10 cellular contexts compared by ENCODE assay signal in the genomic region with DNA sequence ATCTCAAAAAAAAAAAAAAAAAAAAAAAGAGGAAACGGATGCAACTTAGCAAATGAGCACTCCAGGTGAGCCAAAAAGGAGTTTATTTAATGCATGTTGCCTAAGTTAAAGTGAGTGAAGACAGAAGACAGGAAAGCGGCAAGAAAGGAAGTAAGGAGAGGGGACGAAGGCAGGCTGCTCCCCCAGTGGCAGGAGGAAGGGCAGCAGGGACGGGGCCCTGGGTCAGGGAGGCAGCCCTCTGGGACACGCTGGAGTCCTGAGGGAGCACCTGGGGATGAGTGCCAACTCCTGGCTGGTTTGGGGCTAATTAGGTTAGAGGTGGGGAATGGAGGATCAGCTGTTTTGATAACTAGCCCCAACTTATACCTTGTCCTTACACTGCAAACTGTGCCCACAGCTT. TPM values are rescaled to one million over a fixed set of nuclear protein-coding genes. Genes with fewer than 3 reads are reported as not detected.
DNase-seq lines count a peak whose midpoint lies in the region; ATAC-seq and TF ChIP-seq lines count a peak whose summit lies in the region.
"Had no signal": no experiment of that assay in that cellular context is flagged by ENCODE, and none has a peak within 500 bp of the region (broad histone marks: within the 10 kb centered on the region; RNA-seq: fewer than 3 reads in every experiment).

No MANE protein-coding gene starts in this region.

- no peaks in the 10 kb centered on the region for H3K79me2 ChIP-seq in mesendoderm (ENCODE audit: control insufficient read depth, insufficient read depth, low read length)

- no peak overlapping the region for H3K4me3 ChIP-seq in GM06990 (replicated peaks; ENCODE audit: low read depth, low read length)
- no peak overlapping the region for H3K4me3 ChIP-seq in mesendoderm (ENCODE audit: low read length)
- H3K4me3 ChIP-seq: suprapubic skin had no signal

- H3K79me1 ChIP-seq in mesendoderm (ENCODE audit: low read length), result no peaks in the 10 kb centered on the region

- H3K36me3 ChIP-seq in GM06990 (ENCODE audit: control insufficient read depth, insufficient read depth, low read length) (no peaks in the 10 kb centered on the region), mesendoderm (ENCODE audit: control insufficient read depth, insufficient read depth, low read length) (no peaks in the 10 kb centered on the region)
- H3K36me3 ChIP-seq: suprapubic skin had no signal

- H3K9ac ChIP-seq in mesendoderm (ENCODE audit: low read length), result no peak overlapping the region

- no peak overlapping the region for H4K8ac ChIP-seq in mesendoderm (ENCODE audit: low read depth, low read length)

- in situ Hi-C loops in KBM-7 (cut with MboI; ENCODE audit: low pct_unique_long_range_greater_than_20kb, low sequenced_read_pairs), result no loop called here

- no CpG with 5 or more reads among the region's 5 CpGs for WGBS in mesendoderm (ENCODE audit: extremely low coverage, insufficient coverage, low lambda C conversion rate)

- no peak overlapping the region for H2AK5ac ChIP-seq in mesendoderm (ENCODE audit: low read length)

- no peak overlapping the region for H3K27ac ChIP-seq in VCaP
- no peak overlapping the region for H3K27ac ChIP-seq in mesendoderm (ENCODE audit: low read depth, low read length)
- H3K27ac ChIP-seq: suprapubic skin had no signal

- peak; percentile 14 for TF ChIP-seq CTCF in GM06990 (IDR thresholded peaks at IDR 0.05; ENCODE audit: insufficient read depth, low read length, poor library complexity, severe bottlenecking)
- 0 out of 2 replicates have a peak, but pooled peaks have one; percentile 11 for TF ChIP-seq CTCF in VCaP (conservative IDR thresholded peaks at IDR 0.05)

- no peak overlapping the region for H3K4me2 ChIP-seq in mesendoderm (ENCODE audit: low read length)

- no peak overlapping the region for H3K18ac ChIP-seq in mesendoderm (ENCODE audit: low read length)

- H2BK120ac ChIP-seq in mesendoderm (ENCODE audit: low read depth, low read length), result no peak overlapping the region

- H3K27me3 ChIP-seq in GM06990 (replicated peaks; ENCODE audit: control insufficient read depth, insufficient read depth, low read length) (no peaks in the 10 kb centered on the region; the same call in 1 of the 2 replicates), mesendoderm (ENCODE audit: insufficient read depth, low read length, poor library complexity) (no peaks in the 10 kb centered on the region)
- H3K27me3 ChIP-seq: suprapubic skin had no signal

- DNase-seq in GM06990 (ENCODE audit: extremely low read depth, insufficient read length) (no peak), KBM-7 (peak; percentile 67), mesendoderm (peak; percentile 24), medulla oblongata (ENCODE audit: extremely low spot score) (no peak)
- DNase-seq: NCI-H1048 had no signal

- H3K56ac ChIP-seq in mesendoderm (ENCODE audit: low read length), result no peak overlapping the region

- no peak overlapping the region for H2BK15ac ChIP-seq in mesendoderm (replicated peaks; ENCODE audit: low read depth)

- H2BK5ac ChIP-seq in mesendoderm (ENCODE audit: low read length), result no peak overlapping the region

- H3K4me1 ChIP-seq in mesendoderm (ENCODE audit: control insufficient read depth, low read depth, low read length), result no peaks in the 10 kb centered on the region
- H3K4me1 ChIP-seq: suprapubic skin had no signal

- H3K4ac ChIP-seq in mesendoderm (ENCODE audit: low read depth, low read length), result no peak overlapping the region

- ATAC-seq in GM21423 (IDR thresholded peaks at IDR 0.05; ENCODE audit: unreplicated experiment), result no peak
- no peak for ATAC-seq in HG02885 (IDR thresholded peaks at IDR 0.05; ENCODE audit: poor library complexity, unreplicated experiment)
- no peak for ATAC-seq in HG03139 (IDR thresholded peaks at IDR 0.05; ENCODE audit: unreplicated experiment)

- no peak overlapping the region for H4K5ac ChIP-seq in mesendoderm (ENCODE audit: low read length)

- no peak overlapping the region for H3K23ac ChIP-seq in mesendoderm (ENCODE audit: low read length)

RNA-seq across cellular contexts. Expression of a gene that starts 37.0 kb away (rescaled TPM):
- 13.0 TPM for polyA plus RNA-seq in mesendoderm (2013, experiment 1 of 2)
- polyA plus RNA-seq in mesendoderm (2013, experiment 2 of 2), result 12.6 TPM

RNA-seq across cellular contexts. Expression of a gene that starts 54.4 kb away (rescaled TPM):
- 10.4 TPM for polyA plus RNA-seq in mesendoderm (2013, experiment 1 of 2)
- polyA plus RNA-seq in mesendoderm (2013, experiment 2 of 2), result 10.4 TPM

RNA-seq across cellular contexts. Expression of a gene that starts 54.4 kb away (rescaled TPM):
- polyA plus RNA-seq in mesendoderm (2013, experiment 1 of 2), result 1,414 TPM
- polyA plus RNA-seq in mesendoderm (2013, experiment 2 of 2), result 1,371 TPM

Comparison
In these comparisons a context has a peak if more than half of its experiments do, and no peak if none do; other contexts are left out.
1. DNase-seq: peak in KBM-7 (single experiment) and mesendoderm (single experiment); none in GM06990 (single experiment) and medulla oblongata (single experiment).